In the genomic region with DNA sequence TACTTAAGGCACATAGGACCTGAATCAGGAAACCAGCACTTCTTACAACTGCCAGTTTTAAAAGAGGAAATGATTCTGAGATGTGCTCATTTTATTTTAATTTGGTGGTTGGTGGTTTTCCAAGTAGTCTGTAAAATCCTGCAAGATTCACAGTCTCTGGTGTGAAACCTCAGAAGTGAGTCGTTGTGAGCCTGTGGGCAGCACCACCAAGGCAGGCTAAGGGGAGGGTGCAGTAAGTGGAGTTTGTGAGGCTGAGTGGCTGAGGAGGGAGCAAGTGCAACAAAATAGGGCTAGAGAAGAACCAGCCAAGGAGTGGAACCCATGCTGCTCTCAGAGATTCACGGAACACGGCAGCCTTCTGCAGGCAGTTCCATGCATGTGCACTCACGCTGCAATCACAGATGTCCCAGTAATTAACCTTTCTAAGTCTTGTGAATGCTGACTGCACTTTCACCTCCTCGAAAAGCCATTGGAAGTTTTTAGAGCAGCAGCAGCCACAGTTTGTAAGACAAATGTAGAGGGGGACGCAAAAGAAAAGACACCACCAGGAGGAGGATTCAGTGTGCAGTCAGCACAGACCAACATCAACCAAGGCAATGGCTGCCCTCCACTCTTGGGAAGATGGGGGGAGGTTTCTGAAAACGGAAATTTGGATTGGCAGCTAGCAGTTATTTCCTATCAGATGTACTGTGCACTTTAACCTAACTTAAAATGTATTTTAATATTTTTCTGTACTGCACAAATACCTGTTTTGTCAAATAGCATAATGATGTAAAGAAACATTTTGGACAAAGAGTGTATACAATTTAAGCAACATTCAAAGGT, we compare ENCODE assay signal across 8 cellular contexts. TPM values are rescaled to one million over a fixed set of nuclear protein-coding genes. Genes with fewer than 3 reads are reported as not detected.
DNase-seq lines count a peak whose midpoint lies in the region; ATAC-seq and TF ChIP-seq lines count a peak whose summit lies in the region.

No MANE protein-coding gene starts in this region.

- intact Hi-C loops in activated CD4-positive, alpha-beta T cell treated with anti-CD3 and anti-CD28 coated beads, Interleukin-2, amount 10 ng/mL, durations not matched to agents 24 days and 14 days (cut with micrococcal nuclease), result loop anchor here (5.0 to 10.0 kb wide), 2 partner anchors 45 to 407 kb away; a partner anchor contains a TSS

- peaks cover 35% of the 10 kb centered on the region for H3K36me3 Mint-ChIP-seq in activated CD4-positive, alpha-beta T cell treated with anti-CD3 and anti-CD28 coated beads, Interleukin-2, amount 10 ng/mL, durations not matched to agents 24 days and 14 days (ENCODE audit: low read depth)

- H3K9me3 Mint-ChIP-seq in activated CD4-positive, alpha-beta T cell treated with anti-CD3 and anti-CD28 coated beads, Interleukin-2, amount 10 ng/mL, durations not matched to agents 24 days and 14 days, result no peaks in the 10 kb centered on the region

- H3K27ac Mint-ChIP-seq in activated CD4-positive, alpha-beta T cell treated with anti-CD3 and anti-CD28 coated beads, Interleukin-2, amount 10 ng/mL, durations not matched to agents 24 days and 14 days, result peak overlapping the region; percentile 57

- H3K4me3 Mint-ChIP-seq in activated CD4-positive, alpha-beta T cell treated with anti-CD3 and anti-CD28 coated beads, Interleukin-2, amount 10 ng/mL, durations not matched to agents 24 days and 14 days, result peak overlapping the region; percentile 62

- no peaks in the 10 kb centered on the region for H3K27me3 Mint-ChIP-seq in activated CD4-positive, alpha-beta T cell treated with anti-CD3 and anti-CD28 coated beads, Interleukin-2, amount 10 ng/mL, durations not matched to agents 24 days and 14 days

- ATAC-seq in GM19463 (IDR thresholded peaks at IDR 0.05; ENCODE audit: unreplicated experiment), result peak; percentile 93
- ATAC-seq in HG03565 (IDR thresholded peaks at IDR 0.05; ENCODE audit: unreplicated experiment), result peak; percentile 81

- peak; percentile 6 for TF ChIP-seq CTCF in fibroblast of villous mesenchyme (IDR thresholded peaks at IDR 0.05; ENCODE audit: insufficient read depth, low read depth, low read length)

- H3K4me1 Mint-ChIP-seq in activated CD4-positive, alpha-beta T cell treated with anti-CD3 and anti-CD28 coated beads, Interleukin-2, amount 10 ng/mL, durations not matched to agents 24 days and 14 days, result peaks cover 33% of the 10 kb centered on the region

- no peak overlapping the region for H3K4me3 ChIP-seq in fibroblast of villous mesenchyme (ENCODE audit: low read depth, low read length)

- peak; percentile 88 for DNase-seq in CD1c-positive myeloid dendritic cell (ENCODE audit: extremely low spot score)
- DNase-seq in activated CD4-positive, alpha-beta T cell treated with anti-CD3 and anti-CD28 coated beads, Interleukin-2, amount 10 ng/mL, durations not matched to agents 24 days and 14 days, result peak; percentile 89
- no peak for DNase-seq in fibroblast of villous mesenchyme (ENCODE audit: low read depth)
- DNase-seq in stimulated activated CD8-positive, alpha-beta memory T cell treated with anti-CD3 and anti-CD28 coated beads, Interleukin-7, amount 100 ng/mL, for 1 hour (ENCODE audit: low read depth in 2 of 2), result peak; percentile 15 to 51
- no peak for DNase-seq in RPMI8226
- DNase-seq in SW 1271 (lab: John Stamatoyannopoulos, UW), result no peak

RNA-seq across cellular contexts. Expression of a gene that starts 44.9 kb away (rescaled TPM):
- total RNA-seq in activated CD4-positive, alpha-beta T cell treated with anti-CD3 and anti-CD28 coated beads, Interleukin-2, amount 10 ng/mL, durations not matched to agents 24 days and 14 days, result 127 and 128 TPM in 2 replicates
- total RNA-seq in fibroblast of villous mesenchyme, result 98.2 and 118 TPM in 2 replicates

Comparison
In these comparisons a context has a peak if more than half of its experiments do, and no peak if none do; other contexts are left out.
1. DNase-seq: peak in CD1c-positive myeloid dendritic cell (single experiment), activated CD4-positive, alpha-beta T cell treated with anti-CD3 and anti-CD28 coated beads, Interleukin-2, amount 10 ng/mL, durations not matched to agents 24 days and 14 days (single experiment) and stimulated activated CD8-positive, alpha-beta memory T cell treated with anti-CD3 and anti-CD28 coated beads, Interleukin-7, amount 100 ng/mL, for 1 hour (2 of 2); none in fibroblast of villous mesenchyme (single experiment), RPMI8226 (single experiment) and SW 1271 (0 of 2).